ENCODE assay signal across 20 cellular contexts in genomic region chr11:6403539-6403938, GRCh38. TPM values are rescaled to one million over a fixed set of nuclear protein-coding genes. Genes with fewer than 3 reads are reported as not detected.
DNase-seq lines count a peak whose midpoint lies in the region; ATAC-seq and TF ChIP-seq lines count a peak whose summit lies in the region.
"Had no signal": no experiment of that assay in that cellular context is flagged by ENCODE, and none has a peak within 500 bp of the region (broad histone marks: within the 10 kb centered on the region; RNA-seq: fewer than 3 reads in every experiment).

No MANE protein-coding gene starts in this region.

- H3K4me1 Mint-ChIP-seq in activated T-cell treated with anti-CD3 and anti-CD28 coated beads, Interleukin-2, amount 50 U/mL, for 24 hours (ENCODE audit: low read depth): peaks cover 86% of the 10 kb centered on the region
- peaks cover 77% of the 10 kb centered on the region for H3K4me1 Mint-ChIP-seq in activated T-cell treated with anti-CD3 and anti-CD28 coated beads, Interleukin-2, amount 50 U/mL, for 4 hours (ENCODE audit: low read depth)

- H3K9me3 ChIP-seq in Peyer's patch (no peaks in the 10 kb centered on the region), stomach (no peaks in the 10 kb centered on the region)
- H3K9me3 ChIP-seq: uterus had no signal

- ATAC-seq in activated T-cell treated with anti-CD3 and anti-CD28 coated beads, Interleukin-2, amount 50 U/mL, for 4 hours: no peak
- no peak for ATAC-seq in GM18519 (IDR thresholded peaks at IDR 0.05; ENCODE audit: low FRiP score, unreplicated experiment)
- ATAC-seq: esophagus mucosa had no signal

- TF ChIP-seq POLR2A in Peyer's patch (IDR thresholded peaks at IDR 0.05): no peak
- no peak for TF ChIP-seq POLR2A in stomach (IDR thresholded peaks at IDR 0.05)

- 84 to 93% (median 90%) methylated on average over 5 to 8 of the region's 8 CpGs for WGBS in stomach, 5 donors

- intact Hi-C loops in dorsolateral prefrontal cortex (cut with DNase I): no loop called here
- intact Hi-C loops in stomach (cut with DNase I; ENCODE audit: low total_unique reads): no loop called here

- H3K27me3 Mint-ChIP-seq in activated T-cell treated with anti-CD3 and anti-CD28 coated beads, Interleukin-2, amount 50 U/mL, for 24 hours: no peaks in the 10 kb centered on the region
- H3K27me3 Mint-ChIP-seq in activated T-cell treated with anti-CD3 and anti-CD28 coated beads, Interleukin-2, amount 50 U/mL, for 4 hours (ENCODE audit: low read depth): no peaks in the 10 kb centered on the region
- H3K27me3 Mint-ChIP-seq: progenitor cell of endocrine pancreas; stimulated activated naive B cell treated with anti-CD40 and anti-IgM and Interleukin-4, amounts not matched to agents 10 μg/mL and 1 μg/mL and 100 μg/mL, for 72 hours had no signal

- no peak overlapping the region for H3K4me3 Mint-ChIP-seq in activated T-cell treated with anti-CD3 and anti-CD28 coated beads, Interleukin-2, amount 50 U/mL, for 24 hours
- H3K4me3 Mint-ChIP-seq in activated T-cell treated with anti-CD3 and anti-CD28 coated beads, Interleukin-2, amount 50 U/mL, for 4 hours: no peak overlapping the region

- H3K4me1 ChIP-seq in Peyer's patch: peaks cover 0 to 35% (median 14%) of the 10 kb centered on the region in 4 donors
- peaks cover 0 to 22% (median 13%) of the 10 kb centered on the region in 4 donors for H3K4me1 ChIP-seq in stomach

- H3K27ac Mint-ChIP-seq in activated T-cell treated with anti-CD3 and anti-CD28 coated beads, Interleukin-2, amount 50 U/mL, for 24 hours: peak overlapping the region; percentile 96
- H3K27ac Mint-ChIP-seq: progenitor cell of endocrine pancreas had no signal

- H3K36me3 Mint-ChIP-seq in activated T-cell treated with anti-CD3 and anti-CD28 coated beads, Interleukin-2, amount 50 U/mL, for 24 hours (ENCODE audit: low read depth): peaks cover 39% of the 10 kb centered on the region
- H3K36me3 Mint-ChIP-seq in activated T-cell treated with anti-CD3 and anti-CD28 coated beads, Interleukin-2, amount 50 U/mL, for 4 hours (ENCODE audit: insufficient read depth): peaks cover 21% of the 10 kb centered on the region

- no peaks in the 10 kb centered on the region for H3K9me3 Mint-ChIP-seq in activated T-cell treated with anti-CD3 and anti-CD28 coated beads, Interleukin-2, amount 50 U/mL, for 24 hours
- H3K9me3 Mint-ChIP-seq in activated T-cell treated with anti-CD3 and anti-CD28 coated beads, Interleukin-2, amount 50 U/mL, for 4 hours: no peaks in the 10 kb centered on the region
- H3K9me3 Mint-ChIP-seq: stimulated activated naive B cell treated with anti-CD40 and anti-IgM and Interleukin-4, amounts not matched to agents 10 μg/mL and 1 μg/mL and 100 μg/mL, for 72 hours had no signal

- no peak for TF ChIP-seq EP300 in stomach (IDR thresholded peaks at IDR 0.05)

- H3K27ac ChIP-seq in Peyer's patch: peak overlapping the region; percentile 1 to 82 (median 69)
- H3K27ac ChIP-seq in dorsolateral prefrontal cortex: peak overlapping the region in 49 of 59 donors; percentile 4 to 100 (median 87)
- peak overlapping the region in 4 of 5 donors; percentile 24 to 46 (median 39) for H3K27ac ChIP-seq in stomach
- H3K27ac ChIP-seq: GM23248, uterus had no signal

- no peaks in the 10 kb centered on the region for H3K27me3 ChIP-seq in Peyer's patch
- no peaks in the 10 kb centered on the region for H3K27me3 ChIP-seq in dorsolateral prefrontal cortex
- H3K27me3 ChIP-seq in stomach: no peaks in the 10 kb centered on the region
- H3K27me3 ChIP-seq: uterus had no signal

- H3K36me3 ChIP-seq in Peyer's patch: no peaks in the 10 kb centered on the region
- H3K36me3 ChIP-seq in stomach: peaks cover 13 to 55% (median 34%) of the 10 kb centered on the region in 4 donors
- H3K36me3 ChIP-seq: uterus had no signal

- H3K4me3 ChIP-seq in Peyer's patch (no peak overlapping the region), dorsolateral prefrontal cortex (peak overlapping the region in 25 of 59 donors; percentile 17 to 68 (median 53)), stomach (no peak overlapping the region)
- H3K4me3 ChIP-seq: GM23248, smooth muscle cell, uterus had no signal

- no peak for DNase-seq in activated T-cell treated with anti-CD3 and anti-CD28 coated beads, Interleukin-2, amount 50 U/mL, for 24 hours
- no peak for DNase-seq in activated T-cell treated with anti-CD3 and anti-CD28 coated beads, Interleukin-2, amount 50 U/mL, for 4 hours
- DNase-seq in Peyer's patch: no peak
- no peak for DNase-seq in dorsolateral prefrontal cortex
- DNase-seq in stomach: no peak
- no peak for DNase-seq in NCI-H146 (lab: John Stamatoyannopoulos, UW)
- DNase-seq in NCI-H2196 (lab: John Stamatoyannopoulos, UW; ENCODE audit: unreplicated experiment): no peak
- DNase-seq: ACHN; COR-L47; GM23248; NCI-H1436 treated with DMSO at 0.1 percent for 48 hours; NCI-H2227 treated with DMSO at 0.1 percent for 48 hours; stimulated activated naive B cell treated with anti-CD40 and anti-IgM and Interleukin-4, amounts not matched to agents 10 μg/mL and 1 μg/mL and 100 μg/mL, for 72 hours; uterus had no signal

- no peak for TF ChIP-seq CTCF in Peyer's patch (IDR thresholded peaks at IDR 0.05)
- TF ChIP-seq CTCF in dorsolateral prefrontal cortex (IDR thresholded peaks at IDR 0.05 in 54 of 56, conservative IDR thresholded peaks at IDR 0.05 in 2 of 56; ENCODE audit: low read depth in 1 of 56, partially characterized antibody in 56 of 56): no peak
- no peak for TF ChIP-seq CTCF in stomach (IDR thresholded peaks at IDR 0.05)

RNA-seq across cellular contexts. Expression of gene SMPD1, which starts 13.3 kb away (rescaled TPM):
- total RNA-seq in activated T-cell treated with anti-CD3 and anti-CD28 coated beads, Interleukin-2, amount 50 U/mL, for 4 hours: 10 to 100 TPM; 13.1 to 18.2 (median 16.3) TPM
- 10 to 100 TPM; 11.6 to 78.3 (median 55.7) TPM for total RNA-seq in Peyer's patch
- 10 to 100 TPM; 37.6 to 97.6 (median 53.8) TPM for total RNA-seq in dorsolateral prefrontal cortex
- 10 to 100 TPM in 3 of 5 donors, 1 to 10 TPM in 2; 7.6 to 66.9 (median 31.4) TPM for total RNA-seq in stomach
- polyA plus RNA-seq in stomach: 10 to 100 TPM; 16.0 to 20.2 (median 16.9) TPM

RNA-seq across cellular contexts. Expression of gene APBB1, which starts 15.4 kb away (rescaled TPM):
- total RNA-seq in activated T-cell treated with anti-CD3 and anti-CD28 coated beads, Interleukin-2, amount 50 U/mL, for 4 hours: 10 to 100 TPM; 25.7 to 34.5 (median 27.9) TPM
- 10 to 100 TPM in 3 of 4 donors, 1 to 10 TPM in 1; 9.8 to 31.4 (median 15.0) TPM for total RNA-seq in Peyer's patch
- 100 to 1,000 TPM; 235 to 475 (median 368) TPM for total RNA-seq in dorsolateral prefrontal cortex
- total RNA-seq in stomach: 10 to 100 TPM; 19.4 to 60.1 (median 26.6) TPM
- 10 to 100 TPM; 18.8 to 22.8 (median 19.5) TPM for polyA plus RNA-seq in stomach

RNA-seq across cellular contexts. Expression of gene HPX, which starts 37.2 kb away (rescaled TPM):
- 1 to 10 TPM in 1 of 3 donors, under 1 TPM in 2; 0.71 to 2.0 (median 0.96) TPM for total RNA-seq in activated T-cell treated with anti-CD3 and anti-CD28 coated beads, Interleukin-2, amount 50 U/mL, for 4 hours
- total RNA-seq in Peyer's patch (10 to 100 TPM in 1 of 4 donors, 1 to 10 TPM in 2, not detected in 1; 2.2 to 10.1 (median 5.3) TPM), dorsolateral prefrontal cortex (10 to 100 TPM in 1 of 120 experiments, 1 to 10 TPM in 102, under 1 TPM in 13, not detected in 4; 0.59 to 18.6 (median 2.3) TPM), stomach (10 to 100 TPM in 1 of 5 donors, not detected in 4; 27.2 TPM)
- polyA plus RNA-seq in stomach: 1 to 10 TPM in 2 of 3 donors, under 1 TPM in 1; 0.31 to 2.0 (median 1.5) TPM
- total RNA-seq: LHCN-M2, myocyte had no signal
